8 cellular contexts compared by ENCODE assay signal in genomic region chr6:117449549-117450439, GRCh38. TPM values are rescaled to one million over a fixed set of nuclear protein-coding genes. Genes with fewer than 3 reads are reported as not detected.
A peak's percentile ranks its signal among the peaks of the same experiment; 100 is the strongest.
DNase-seq lines count a peak whose midpoint lies in the region; ATAC-seq and TF ChIP-seq lines count a peak whose summit lies in the region.

No MANE protein-coding gene starts in this region.

- no peaks in the 10 kb centered on the region for H3K79me1 ChIP-seq in mesendoderm (ENCODE audit: low read length)

- H3K9me3 ChIP-seq in BE2C: no peaks in the 10 kb centered on the region

- H3K9ac ChIP-seq in mesendoderm (ENCODE audit: low read length): no peak overlapping the region

- H3K79me2 ChIP-seq in mesendoderm (ENCODE audit: control insufficient read depth, insufficient read depth, low read length): no peaks in the 10 kb centered on the region

- no peak overlapping the region for H3K4me3 Mint-ChIP-seq in stimulated activated effector memory CD8-positive, alpha-beta T cell treated with anti-CD3 and anti-CD28 coated beads, Interleukin-12 subunit alpha, Interleukin-12 subunit beta, amount 100 ng/mL, for 72 hours

- no peak overlapping the region for H3K18ac ChIP-seq in mesendoderm (ENCODE audit: low read length)

- H3K4me1 ChIP-seq in BE2C (no peaks in the 10 kb centered on the region), mesendoderm (ENCODE audit: control insufficient read depth, low read depth, low read length) (no peaks in the 10 kb centered on the region)

- no peak overlapping the region for H3K27ac Mint-ChIP-seq in stimulated activated effector memory CD8-positive, alpha-beta T cell treated with anti-CD3 and anti-CD28 coated beads, Interleukin-12 subunit alpha, Interleukin-12 subunit beta, amount 100 ng/mL, for 72 hours

- no peak overlapping the region for H4K5ac ChIP-seq in mesendoderm (ENCODE audit: low read length)

- H3K27ac ChIP-seq in dorsolateral prefrontal cortex (no peak overlapping the region), mesendoderm (ENCODE audit: low read depth, low read length) (no peak overlapping the region)

- no peak overlapping the region for H2BK120ac ChIP-seq in mesendoderm (ENCODE audit: low read depth, low read length)

- peaks cover 33% of the 10 kb centered on the region for H3K27me3 ChIP-seq in BE2C
- H3K27me3 ChIP-seq in H7 (ENCODE audit: control insufficient read depth, insufficient read depth, low read length): no peaks in the 10 kb centered on the region
- no peaks in the 10 kb centered on the region for H3K27me3 ChIP-seq in dorsolateral prefrontal cortex
- no peaks in the 10 kb centered on the region for H3K27me3 ChIP-seq in mesendoderm (ENCODE audit: insufficient read depth, low read length, poor library complexity)

- TF ChIP-seq CTCF in BE2C (IDR thresholded peaks at IDR 0.05; ENCODE audit: low read depth, low read length) (peak; percentile 67), dorsolateral prefrontal cortex (IDR thresholded peaks at IDR 0.05 in 54 of 56, conservative IDR thresholded peaks at IDR 0.05 in 2 of 56; ENCODE audit: low read depth in 1 of 56, partially characterized antibody in 56 of 56) (peak; percentile 63 to 94 (median 80))

- H2AK5ac ChIP-seq in mesendoderm (ENCODE audit: low read length): no peak overlapping the region

- WGBS in mesendoderm (ENCODE audit: extremely low coverage, insufficient coverage, low lambda C conversion rate): no CpG with 5 or more reads among the region's 10 CpGs

- H3K4me1 Mint-ChIP-seq in stimulated activated effector memory CD8-positive, alpha-beta T cell treated with anti-CD3 and anti-CD28 coated beads, Interleukin-12 subunit alpha, Interleukin-12 subunit beta, amount 100 ng/mL, for 72 hours: no peaks in the 10 kb centered on the region

- H4K8ac ChIP-seq in mesendoderm (ENCODE audit: low read depth, low read length): no peak overlapping the region

- no peak overlapping the region for H2BK15ac ChIP-seq in mesendoderm (replicated peaks; ENCODE audit: low read depth)

- peak; percentile 68 for DNase-seq in BE2C
- peak; percentile 18 for DNase-seq in H7
- peak; percentile 28 for DNase-seq in NCI-H345 treated with DMSO at 0.1 percent for 48 hours (lab: John Stamatoyannopoulos, UW; ENCODE audit: unreplicated experiment)
- DNase-seq in activated CD4-positive, alpha-beta T cell treated with anti-CD3 and anti-CD28 coated beads for 4 hours: peak; percentile 48 to 69
- peak in 5 of 10 donors; percentile 22 to 53 (median 26) for DNase-seq in dorsolateral prefrontal cortex
- peak; percentile 77 for DNase-seq in mesendoderm
- peak; percentile 24 to 72 for DNase-seq in stimulated activated effector memory CD8-positive, alpha-beta T cell treated with anti-CD3 and anti-CD28 coated beads, Interleukin-12 subunit alpha, Interleukin-12 subunit beta, amount 100 ng/mL, for 72 hours (ENCODE audit: low spot score in 2 of 2)
- DNase-seq in GOT3 (lab: John Stamatoyannopoulos, UW): no peak

- H3K36me3 ChIP-seq in BE2C (no peaks in the 10 kb centered on the region), H7 (replicated peaks; ENCODE audit: control insufficient read depth, insufficient read depth, low read length) (no peaks in the 10 kb centered on the region), mesendoderm (ENCODE audit: control insufficient read depth, insufficient read depth, low read length) (no peaks in the 10 kb centered on the region)

- ATAC-seq in stimulated activated effector memory CD8-positive, alpha-beta T cell treated with anti-CD3 and anti-CD28 coated beads, Interleukin-12 subunit alpha, Interleukin-12 subunit beta, amount 100 ng/mL, for 72 hours: peak; percentile 37

- H3K23ac ChIP-seq in mesendoderm (ENCODE audit: low read length): no peak overlapping the region

- H3K9me3 Mint-ChIP-seq in stimulated activated effector memory CD8-positive, alpha-beta T cell treated with anti-CD3 and anti-CD28 coated beads, Interleukin-12 subunit alpha, Interleukin-12 subunit beta, amount 100 ng/mL, for 72 hours: no peaks in the 10 kb centered on the region

- intact Hi-C loops in dorsolateral prefrontal cortex (cut with DNase I): loop anchor here (2.0 to 5.0 kb wide), 2 partner anchors 108 to 155 kb away; no protein-coding TSS in a partner anchor

- H3K4ac ChIP-seq in mesendoderm (ENCODE audit: low read depth, low read length): no peak overlapping the region

- H3K36me3 Mint-ChIP-seq in stimulated activated effector memory CD8-positive, alpha-beta T cell treated with anti-CD3 and anti-CD28 coated beads, Interleukin-12 subunit alpha, Interleukin-12 subunit beta, amount 100 ng/mL, for 72 hours: no peaks in the 10 kb centered on the region

- H3K4me2 ChIP-seq in mesendoderm (ENCODE audit: low read length): no peak overlapping the region

- no peak overlapping the region for H2BK5ac ChIP-seq in mesendoderm (ENCODE audit: low read length)

- H3K4me3 ChIP-seq in BE2C (ENCODE audit: low read depth, low read length) (no peak overlapping the region), H7 (ENCODE audit: insufficient read depth, low read depth, low read length) (no peak overlapping the region), dorsolateral prefrontal cortex (peak overlapping the region in 4 of 59 donors; percentile 6 to 16 (median 13)), mesendoderm (ENCODE audit: low read length) (no peak overlapping the region)

- no peak overlapping the region for H3K56ac ChIP-seq in mesendoderm (ENCODE audit: low read length)

RNA-seq across cellular contexts. Expression of gene ROS1, which starts 24.1 kb away (rescaled TPM):
- polyA plus RNA-seq in BE2C (2012; ENCODE audit: insufficient read depth, insufficient read length, low read depth): not detected
- total RNA-seq in H7 (2014; rRNA removed; shearing (Covaris generic)): not detected in 2 replicates
- total RNA-seq in dorsolateral prefrontal cortex: 10 to 100 TPM in 54 of 120 experiments, 1 to 10 TPM in 66; 2.9 to 24.2 (median 9.3) TPM
- not detected for polyA plus RNA-seq in mesendoderm (2013, experiment 1 of 2)
- polyA plus RNA-seq in mesendoderm (2013, experiment 2 of 2): not detected

RNA-seq across cellular contexts. Expression of gene DCBLD1, which starts 32.7 kb away (rescaled TPM):
- 6.0 TPM for polyA plus RNA-seq in BE2C (2012; ENCODE audit: insufficient read depth, insufficient read length, low read depth)
- 12.0 and 12.1 TPM in 2 replicates for total RNA-seq in H7 (2014; rRNA removed; shearing (Covaris generic))
- total RNA-seq in dorsolateral prefrontal cortex: 10 to 100 TPM in 88 of 120 experiments, 1 to 10 TPM in 32; 7.0 to 20.0 (median 12.1) TPM
- 9.6 TPM for polyA plus RNA-seq in mesendoderm (2013, experiment 1 of 2)
- polyA plus RNA-seq in mesendoderm (2013, experiment 2 of 2): 9.6 TPM
